Comparison of ENCODE assay signal across 13 cellular contexts in the genomic region with DNA sequence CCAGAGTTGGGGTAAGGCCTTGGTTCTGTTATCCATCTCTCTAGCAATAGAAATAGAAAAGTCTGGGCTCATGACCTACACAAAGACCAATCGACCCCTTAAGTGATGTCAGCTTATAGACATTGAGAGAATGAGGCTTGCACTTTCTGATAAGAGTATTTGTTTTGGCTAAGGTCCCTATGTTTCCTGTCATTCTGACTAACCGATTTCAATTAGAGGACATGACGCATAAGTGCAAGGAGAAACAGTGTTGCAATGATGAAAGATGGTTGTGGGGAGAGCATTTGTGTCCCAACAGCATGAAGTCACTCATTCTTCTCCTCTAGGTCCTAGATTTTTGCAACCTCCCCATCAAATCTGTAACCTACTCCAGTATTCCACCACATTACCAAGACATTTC.
DNase-seq lines count a peak whose midpoint lies in the region; ATAC-seq and TF ChIP-seq lines count a peak whose summit lies in the region.
"Had no signal": no experiment of that assay in that cellular context is flagged by ENCODE, and none has a peak within 500 bp of the region (broad histone marks: within the 10 kb centered on the region; RNA-seq: fewer than 3 reads in every experiment).

No MANE protein-coding gene starts in this region.

- no peak overlapping the region for H3K9ac ChIP-seq in neural progenitor cell
- H3K9ac ChIP-seq: parathyroid adenoma had no signal

- no peak overlapping the region for H3K27ac Mint-ChIP-seq in neural progenitor cell
- H3K27ac Mint-ChIP-seq in CD8-positive, alpha-beta T cell = no peak overlapping the region
- H3K27ac Mint-ChIP-seq: activated naive CD8-positive, alpha-beta T cell treated with anti-CD3 and anti-CD28 coated beads, Interleukin-2, amount 50 U/mL, for 24 hours; CD4-positive, alpha-beta memory T cell; T-helper 2 cell treated with Interferon-gamma antibody and Interleukin-4, amounts not matched to agents 5 μg/mL and 100 μg/mL, for 36 hours had no signal

- peaks cover 8% of the 10 kb centered on the region for H3K27me3 Mint-ChIP-seq in neural progenitor cell (ENCODE audit: insufficient read depth, low read depth)
- no peaks in the 10 kb centered on the region for H3K27me3 Mint-ChIP-seq in CD8-positive, alpha-beta T cell (ENCODE audit: low read depth)
- H3K27me3 Mint-ChIP-seq: activated naive CD8-positive, alpha-beta T cell treated with anti-CD3 and anti-CD28 coated beads, Interleukin-2, amount 50 U/mL, for 24 hours; CD4-positive, alpha-beta memory T cell had no signal

- H3F3A ChIP-seq in neural progenitor cell (ENCODE audit: low read depth) = no peaks in the 10 kb centered on the region

- CTCF ChIA-PET in BJ (lab: Yijun Ruan, JAX) = no interaction called here
- CTCF ChIA-PET in CD8-positive, alpha-beta T cell (lab: Charles Lee) = no interaction called here

- intact Hi-C loops in CD8-positive, alpha-beta T cell (cut with DNase I, micrococcal nuclease) = no loop called here

- H3K4me1 Mint-ChIP-seq in neural progenitor cell = peaks cover 3% of the 10 kb centered on the region
- H3K4me1 Mint-ChIP-seq in CD8-positive, alpha-beta T cell (ENCODE audit: low read depth) = no peaks in the 10 kb centered on the region
- H3K4me1 Mint-ChIP-seq: CD4-positive, alpha-beta memory T cell had no signal

- H2AFZ ChIP-seq in neural progenitor cell (replicated peaks) = no peak overlapping the region
- H2AFZ ChIP-seq: parathyroid adenoma had no signal

- no peaks in the 10 kb centered on the region for H3K4me1 ChIP-seq in neural progenitor cell
- H3K4me1 ChIP-seq in CD8-positive, alpha-beta T cell (ENCODE audit: insufficient read depth, low read length) = no peaks in the 10 kb centered on the region
- H3K4me1 ChIP-seq: parathyroid adenoma had no signal

- no peaks in the 10 kb centered on the region for H3K9me3 Mint-ChIP-seq in neural progenitor cell
- H3K9me3 Mint-ChIP-seq in CD8-positive, alpha-beta T cell = no peaks in the 10 kb centered on the region
- H3K9me3 Mint-ChIP-seq: activated naive CD8-positive, alpha-beta T cell treated with anti-CD3 and anti-CD28 coated beads, Interleukin-2, amount 50 U/mL, for 24 hours; T-helper 2 cell treated with Interferon-gamma antibody and Interleukin-4, amounts not matched to agents 5 μg/mL and 100 μg/mL, for 36 hours had no signal

- H4K20me1 ChIP-seq in neural progenitor cell (ENCODE audit: low read depth) = no peaks in the 10 kb centered on the region

- POLR2A ChIA-PET in BJ (lab: Charles Lee) = no interaction called here
- POLR2A ChIA-PET in CD8-positive, alpha-beta T cell (lab: Charles Lee) = no interaction called here

- no peaks in the 10 kb centered on the region for H3K79me2 ChIP-seq in neural progenitor cell (ENCODE audit: low read depth)
- H3K79me2 ChIP-seq: parathyroid adenoma had no signal

- DNase-seq in BJ (ENCODE audit: low read depth) (peak; percentile 6), NCI-H2029 (lab: John Stamatoyannopoulos, UW) (peak; percentile 63), dedifferentiated amniotic fluid mesenchymal stem cell (ENCODE audit: extremely low spot score) (peak; percentile 50), lung microvascular endothelial cell (ENCODE audit: low read depth in 2 of 2) (peak; percentile 97 to 99), neural progenitor cell (ENCODE audit: low spot score) (no peak)
- no peak for DNase-seq in activated effector memory CD4-positive, alpha-beta T cell treated with anti-CD3 and anti-CD28 coated beads, Interleukin-2, amount 50 U/mL, for 16 hours
- DNase-seq in CD8-positive, alpha-beta T cell = no peak
- DNase-seq: activated naive CD8-positive, alpha-beta T cell treated with anti-CD3 and anti-CD28 coated beads, Interleukin-2, amount 50 U/mL, for 24 hours; CD4-positive, alpha-beta memory T cell; kidney had no signal

- no peak overlapping the region for H3K4me3 Mint-ChIP-seq in neural progenitor cell
- H3K4me3 Mint-ChIP-seq in CD8-positive, alpha-beta T cell = no peak overlapping the region
- H3K4me3 Mint-ChIP-seq: activated naive CD8-positive, alpha-beta T cell treated with anti-CD3 and anti-CD28 coated beads, Interleukin-2, amount 50 U/mL, for 24 hours; CD4-positive, alpha-beta memory T cell; T-helper 2 cell treated with Interferon-gamma antibody and Interleukin-4, amounts not matched to agents 5 μg/mL and 100 μg/mL, for 36 hours had no signal

- no peak overlapping the region for H3K27ac ChIP-seq in neural progenitor cell
- no peak overlapping the region for H3K27ac ChIP-seq in CD8-positive, alpha-beta T cell (ENCODE audit: low read depth, low read length)
- H3K27ac ChIP-seq: parathyroid adenoma had no signal

- no peak for ATAC-seq in GM21390 (IDR thresholded peaks at IDR 0.05; ENCODE audit: unreplicated experiment)
- ATAC-seq in CD8-positive, alpha-beta T cell = no peak
- ATAC-seq: activated naive CD8-positive, alpha-beta T cell treated with anti-CD3 and anti-CD28 coated beads, Interleukin-2, amount 50 U/mL, for 24 hours had no signal

- H3K4me3 ChIP-seq in BJ (ENCODE audit: low read depth, low read length) (no peak overlapping the region), neural progenitor cell (no peak overlapping the region)
- no peak overlapping the region for H3K4me3 ChIP-seq in CD8-positive, alpha-beta T cell (ENCODE audit: low read depth, low read length)

- no peaks in the 10 kb centered on the region for H3K9me3 ChIP-seq in neural progenitor cell (ENCODE audit: low read depth)
- no peaks in the 10 kb centered on the region for H3K9me3 ChIP-seq in CD8-positive, alpha-beta T cell (ENCODE audit: low read length)

- no peaks in the 10 kb centered on the region for H3K27me3 ChIP-seq in BJ (ENCODE audit: control insufficient read depth, insufficient read depth, low read length)
- H3K27me3 ChIP-seq in neural progenitor cell = no peaks in the 10 kb centered on the region
- H3K27me3 ChIP-seq in CD8-positive, alpha-beta T cell (ENCODE audit: insufficient read depth, low read length) = no peaks in the 10 kb centered on the region

- H3K36me3 ChIP-seq in BJ (ENCODE audit: control insufficient read depth, insufficient read depth, low read length) (no peaks in the 10 kb centered on the region), neural progenitor cell (no peaks in the 10 kb centered on the region)
- no peaks in the 10 kb centered on the region for H3K36me3 ChIP-seq in CD8-positive, alpha-beta T cell (ENCODE audit: insufficient read depth, low read length)

- H3K4me2 ChIP-seq in neural progenitor cell = no peak overlapping the region

- no peaks in the 10 kb centered on the region for H3K36me3 Mint-ChIP-seq in neural progenitor cell
- no peaks in the 10 kb centered on the region for H3K36me3 Mint-ChIP-seq in CD8-positive, alpha-beta T cell
- H3K36me3 Mint-ChIP-seq: CD4-positive, alpha-beta memory T cell had no signal

- no peak for TF ChIP-seq CTCF in BJ (IDR thresholded peaks at IDR 0.05; ENCODE audit: insufficient read depth, low read depth, low read length)
- TF ChIP-seq CTCF in neural progenitor cell (IDR thresholded peaks at IDR 0.05) = no peak
- no peak for TF ChIP-seq CTCF in CD8-positive, alpha-beta T cell (IDR thresholded peaks at IDR 0.05)

Comparison
In these comparisons a context has a peak if more than half of its experiments do, and no peak if none do; other contexts are left out.
1. DNase-seq: peak in BJ (single experiment), NCI-H2029 (single experiment), dedifferentiated amniotic fluid mesenchymal stem cell (single experiment) and lung microvascular endothelial cell (2 of 2); none in activated effector memory CD4-positive, alpha-beta T cell treated with anti-CD3 and anti-CD28 coated beads, Interleukin-2, amount 50 U/mL, for 16 hours (single experiment), neural progenitor cell (single experiment) and CD8-positive, alpha-beta T cell (0 of 7).